Comparison of ENCODE assay signal across 3 cellular contexts in genomic region chr11:129508163-129508562, GRCh38.
"Had no signal": no experiment of that assay in that cellular context is flagged by ENCODE, and none has a peak within 500 bp of the region (broad histone marks: within the 10 kb centered on the region; RNA-seq: fewer than 3 reads in every experiment).

No MANE protein-coding gene starts in this region.

- DNase-seq: GDM1, GF-D8 had no signal

- H3K4me3 ChIP-seq: GM12878 had no signal
